ENCODE assay signal across 10 cellular contexts in the genomic region with DNA sequence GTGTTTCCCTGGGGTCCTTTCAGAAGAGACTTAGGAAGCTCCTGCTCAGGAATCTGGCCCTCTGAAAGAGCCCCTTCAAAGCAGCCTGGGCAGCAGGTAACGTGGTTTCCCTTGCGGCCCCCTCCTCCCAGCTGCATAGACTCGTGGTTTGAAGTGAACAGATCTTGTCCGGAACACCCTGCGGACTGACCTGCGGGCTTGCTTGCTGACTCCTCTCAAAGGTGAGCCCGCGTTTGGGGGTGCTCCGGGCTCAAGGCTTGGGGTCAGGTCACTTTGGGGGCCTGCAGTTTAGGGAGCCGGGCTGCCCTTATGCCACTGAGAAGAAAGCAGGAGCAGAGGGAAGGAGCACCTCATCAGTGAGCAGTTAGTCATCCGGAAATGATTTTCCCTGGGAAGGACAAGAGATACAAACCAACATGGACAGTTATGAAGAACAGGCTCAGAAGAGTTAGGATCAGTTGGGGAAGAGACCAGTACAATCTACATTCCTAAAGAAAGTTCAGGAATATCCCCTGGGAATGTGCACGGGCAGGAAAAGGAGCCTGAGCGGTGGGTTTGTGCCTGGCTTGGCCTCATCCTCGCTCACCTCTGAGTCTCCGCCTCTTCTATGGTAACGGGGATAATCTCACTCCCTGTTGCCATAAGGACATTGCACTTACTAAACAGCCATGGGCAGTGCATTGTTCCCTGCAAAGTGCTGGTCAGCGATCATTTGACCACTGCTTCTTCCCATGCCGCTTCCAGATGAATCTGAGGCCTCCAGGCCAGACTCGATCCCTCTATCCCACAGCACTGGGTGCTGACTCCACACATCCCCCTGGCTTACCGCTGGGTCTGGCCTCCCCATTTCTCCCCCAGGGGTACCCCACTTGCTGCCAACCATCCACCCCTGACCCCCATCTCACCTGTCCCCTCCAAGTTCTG. TPM values are rescaled to one million over a fixed set of nuclear protein-coding genes. Genes with fewer than 3 reads are reported as not detected.
DNase-seq lines count a peak whose midpoint lies in the region; ATAC-seq and TF ChIP-seq lines count a peak whose summit lies in the region.
"Had no signal": no experiment of that assay in that cellular context is flagged by ENCODE, and none has a peak within 500 bp of the region (broad histone marks: within the 10 kb centered on the region; RNA-seq: fewer than 3 reads in every experiment).

No MANE protein-coding gene starts in this region.

- peak; percentile 49 for DNase-seq in activated CD4-positive, alpha-beta T cell treated with anti-CD3 and anti-CD28 coated beads, Interleukin-2, amount 10 ng/mL, durations not matched to agents 24 days and 14 days
- no peak for DNase-seq in activated CD4-positive, alpha-beta T cell treated with anti-CD3 and anti-CD28 coated beads, Interleukin-2, amount 50 U/mL, for 1 hour
- DNase-seq in RWPE1 (ENCODE audit: low spot score): no peak
- DNase-seq in iPS-NIHi11 (ENCODE audit: low spot score): peak; percentile 1
- no peak for DNase-seq in stomach
- no peak for DNase-seq in kidney tubule cell (ENCODE audit: low spot score)
- DNase-seq: NCI-H526 treated with DMSO at 0.1 percent for 48 hours, pancreas had no signal

- POLR2A ChIA-PET in RWPE1 (lab: Yijun Ruan, JAX; ENCODE audit: low non-redundant PET): no interaction called here

- H3K27ac ChIP-seq in RWPE1 (peak overlapping the region; percentile 67), stomach (peak overlapping the region in 4 of 5 donors; percentile 81 to 86 (median 85))

- 85 to 94% (median 93%) methylated on average over 19 to 20 of the region's 20 CpGs for WGBS in stomach, 5 donors

- ATAC-seq in GM21717 (IDR thresholded peaks at IDR 0.05; ENCODE audit: unreplicated experiment) (no peak), HG03108 (IDR thresholded peaks at IDR 0.05; ENCODE audit: unreplicated experiment) (no peak)

- TF ChIP-seq POLR2A in stomach (IDR thresholded peaks at IDR 0.05): no peak

- H3K9me3 Mint-ChIP-seq in activated CD4-positive, alpha-beta T cell treated with anti-CD3 and anti-CD28 coated beads, Interleukin-2, amount 10 ng/mL, durations not matched to agents 24 days and 14 days: no peaks in the 10 kb centered on the region

- H3K4me1 Mint-ChIP-seq in activated CD4-positive, alpha-beta T cell treated with anti-CD3 and anti-CD28 coated beads, Interleukin-2, amount 10 ng/mL, durations not matched to agents 24 days and 14 days: peaks cover 77% of the 10 kb centered on the region

- no peak overlapping the region for H3K4me3 ChIP-seq in stomach
- H3K4me3 ChIP-seq: pancreas had no signal

- peaks cover 30% of the 10 kb centered on the region for H3K36me3 Mint-ChIP-seq in activated CD4-positive, alpha-beta T cell treated with anti-CD3 and anti-CD28 coated beads, Interleukin-2, amount 10 ng/mL, durations not matched to agents 24 days and 14 days (ENCODE audit: low read depth)

- H3K27me3 ChIP-seq in stomach: no peaks in the 10 kb centered on the region
- H3K27me3 ChIP-seq: pancreas had no signal

- intact Hi-C loops in activated CD4-positive, alpha-beta T cell treated with anti-CD3 and anti-CD28 coated beads, Interleukin-2, amount 10 ng/mL, durations not matched to agents 24 days and 14 days (cut with micrococcal nuclease): no loop called here
- intact Hi-C loops in stomach (cut with DNase I; ENCODE audit: low total_unique reads): no loop called here

- TF ChIP-seq CTCF in RWPE1 (conservative IDR thresholded peaks at IDR 0.05; ENCODE audit: low read depth) (no peak), stomach (IDR thresholded peaks at IDR 0.05) (no peak)

- H3K4me3 Mint-ChIP-seq in activated CD4-positive, alpha-beta T cell treated with anti-CD3 and anti-CD28 coated beads, Interleukin-2, amount 10 ng/mL, durations not matched to agents 24 days and 14 days: peak overlapping the region; percentile 65

- CTCF ChIA-PET in RWPE1 (lab: Yijun Ruan, JAX): interaction anchor here (0.6 to 2.2 kb wide), 4 partner anchors 8 to 108 kb away, joined by 3 to 6 read pairs (median 4); partner anchors contain the start of gene ZNRF1

- peaks cover 61 to 73% (median 71%) of the 10 kb centered on the region in 4 donors for H3K4me1 ChIP-seq in stomach

- H3K27me3 Mint-ChIP-seq in activated CD4-positive, alpha-beta T cell treated with anti-CD3 and anti-CD28 coated beads, Interleukin-2, amount 10 ng/mL, durations not matched to agents 24 days and 14 days: no peaks in the 10 kb centered on the region

- H3K27ac Mint-ChIP-seq in activated CD4-positive, alpha-beta T cell treated with anti-CD3 and anti-CD28 coated beads, Interleukin-2, amount 10 ng/mL, durations not matched to agents 24 days and 14 days: peak overlapping the region; percentile 83

- H3K36me3 ChIP-seq in stomach: peaks cover 0 to 11% (median 3%) of the 10 kb centered on the region in 4 donors
- H3K36me3 ChIP-seq: pancreas had no signal

- TF ChIP-seq EP300 in stomach (IDR thresholded peaks at IDR 0.05): no peak

- no peaks in the 10 kb centered on the region for H3K9me3 ChIP-seq in stomach
- H3K9me3 ChIP-seq: pancreas had no signal

RNA-seq across cellular contexts. Expression of gene LDHD, which starts 10.0 kb away (rescaled TPM):
- total RNA-seq in activated CD4-positive, alpha-beta T cell treated with anti-CD3 and anti-CD28 coated beads, Interleukin-2, amount 10 ng/mL, durations not matched to agents 24 days and 14 days: 0.09 and 0.24 TPM in 2 replicates
- 100 to 1,000 TPM in 1 of 5 donors, 10 to 100 TPM in 3, 1 to 10 TPM in 1; 5.0 to 110 (median 27.2) TPM for total RNA-seq in stomach
- 10 to 100 TPM; 13.0 to 34.2 (median 21.0) TPM for polyA plus RNA-seq in stomach

RNA-seq across cellular contexts. Expression of gene ZFP1, which starts 41.7 kb away (rescaled TPM):
- total RNA-seq in activated CD4-positive, alpha-beta T cell treated with anti-CD3 and anti-CD28 coated beads, Interleukin-2, amount 10 ng/mL, durations not matched to agents 24 days and 14 days: 14.3 and 16.5 TPM in 2 replicates
- 10 to 100 TPM in 2 of 5 donors, 1 to 10 TPM in 2, not detected in 1; 2.7 to 29.2 (median 10.2) TPM for total RNA-seq in stomach
- polyA plus RNA-seq in stomach: 1 to 10 TPM; 2.9 to 5.2 (median 3.9) TPM

Comparison
In these comparisons a context has a peak if more than half of its experiments do, and no peak if none do; other contexts are left out.
1. DNase-seq: peak in activated CD4-positive, alpha-beta T cell treated with anti-CD3 and anti-CD28 coated beads, Interleukin-2, amount 10 ng/mL, durations not matched to agents 24 days and 14 days (single experiment) and iPS-NIHi11 (single experiment); none in activated CD4-positive, alpha-beta T cell treated with anti-CD3 and anti-CD28 coated beads, Interleukin-2, amount 50 U/mL, for 1 hour (single experiment), RWPE1 (single experiment), stomach (single experiment) and kidney tubule cell (single experiment).